In the genomic region with DNA sequence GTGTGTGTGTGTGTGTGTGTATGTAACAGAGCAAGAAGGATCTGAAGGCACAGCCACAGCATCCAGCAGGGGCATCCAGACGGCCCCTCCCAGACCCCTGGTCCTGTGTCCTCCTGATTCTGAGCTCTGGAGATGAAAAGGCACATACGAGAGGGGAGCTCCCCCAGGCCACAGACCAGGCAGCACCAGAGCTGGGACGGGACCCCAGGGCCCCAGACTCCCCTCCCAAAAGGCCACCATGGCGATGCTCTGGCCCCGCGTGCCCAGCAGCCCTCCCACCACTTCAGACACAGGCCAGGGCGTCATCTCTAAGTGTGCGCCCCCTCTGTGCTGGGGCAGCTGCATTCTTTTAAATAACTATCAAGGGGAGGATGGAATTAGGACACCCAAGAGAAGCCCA, we compare ENCODE assay signal across 14 cellular contexts.
A peak's percentile ranks its signal among the peaks of the same experiment; 100 is the strongest.
DNase-seq lines count a peak whose midpoint lies in the region; ATAC-seq and TF ChIP-seq lines count a peak whose summit lies in the region.
"Had no signal": no experiment of that assay in that cellular context is flagged by ENCODE, and none has a peak within 500 bp of the region (broad histone marks: within the 10 kb centered on the region; RNA-seq: fewer than 3 reads in every experiment).

No MANE protein-coding gene starts in this region.

- DNase-seq in RWPE2 (ENCODE audit: low spot score): peak; percentile 17
- DNase-seq in mesenteric fat pad (ENCODE audit: low spot score): peak; percentile 30
- DNase-seq in spleen: peak; percentile 23
- DNase-seq in upper lobe of right lung: peak; percentile 44
- no peak for DNase-seq in kidney tubule cell (ENCODE audit: low spot score)
- DNase-seq: ACHN; C1 segment of cervical spinal cord; CD4-positive, alpha-beta T cell; DMS79; H7 had no signal

- no peaks in the 10 kb centered on the region for H3K9me3 ChIP-seq in RWPE2 (ENCODE audit: severe bottlenecking)
- H3K9me3 ChIP-seq in spleen: peaks cover 0 to 30% (median 23%) of the 10 kb centered on the region in 8 donors
- H3K9me3 ChIP-seq in upper lobe of right lung: peaks cover 12% of the 10 kb centered on the region

- no peak for TF ChIP-seq CTCF in RWPE2 (IDR thresholded peaks at IDR 0.05; ENCODE audit: poor library complexity, severe bottlenecking)
- TF ChIP-seq CTCF in spleen (IDR thresholded peaks at IDR 0.05 in 8 of 11, conservative IDR thresholded peaks at IDR 0.05 in 3 of 11): no peak
- TF ChIP-seq CTCF in upper lobe of right lung (IDR thresholded peaks at IDR 0.05): no peak

- 70 to 84% (median 83%) methylated on average over 6 to 8 of the region's 8 CpGs for WGBS in spleen, 5 donors

- no peaks in the 10 kb centered on the region for H3K4me1 ChIP-seq in RWPE2 (ENCODE audit: insufficient read depth, poor library complexity, severe bottlenecking)
- no peaks in the 10 kb centered on the region for H3K4me1 ChIP-seq in spleen
- no peaks in the 10 kb centered on the region for H3K4me1 ChIP-seq in upper lobe of right lung

- no peaks in the 10 kb centered on the region for H3K36me3 ChIP-seq in RWPE2 (ENCODE audit: low read depth)
- no peaks in the 10 kb centered on the region for H3K36me3 ChIP-seq in spleen
- H3K36me3 ChIP-seq in upper lobe of right lung: no peaks in the 10 kb centered on the region

- TF ChIP-seq POLR2A in spleen (IDR thresholded peaks at IDR 0.05): no peak

- ATAC-seq in RWPE2 (ENCODE audit: low read depth) (no peak), upper lobe of right lung (no peak), GM21528 (IDR thresholded peaks at IDR 0.05; ENCODE audit: low FRiP score, unreplicated experiment) (no peak), HG03565 (IDR thresholded peaks at IDR 0.05; ENCODE audit: unreplicated experiment) (no peak)
- ATAC-seq: GM12878, GM23338 had no signal

- H3K27ac ChIP-seq in RWPE2 (ENCODE audit: poor library complexity, severe bottlenecking) (no peak overlapping the region), spleen (no peak overlapping the region), upper lobe of right lung (no peak overlapping the region)

- intact Hi-C loops in spleen (cut with DNase I; ENCODE audit: low total_unique reads) (no loop called here), upper lobe of right lung (cut with DNase I) (no loop called here)

- no peaks in the 10 kb centered on the region for H3K27me3 ChIP-seq in RWPE2 (ENCODE audit: insufficient read depth, poor library complexity, severe bottlenecking)
- peaks cover 0 to 14% (median 0%) of the 10 kb centered on the region in 7 donors for H3K27me3 ChIP-seq in spleen (replicated peaks in 1 of 7)
- no peaks in the 10 kb centered on the region for H3K27me3 ChIP-seq in upper lobe of right lung

- H3K4me3 ChIP-seq in RWPE2 (ENCODE audit: severe bottlenecking) (no peak overlapping the region), spleen (no peak overlapping the region), upper lobe of right lung (no peak overlapping the region)
- H3K4me3 ChIP-seq: GM12878, GM23338 had no signal
